ENCODE assay signal across 1 cellular context in genomic region chr7:16695621-16696237, GRCh38.
TF ChIP-seq lines count a peak whose summit lies in the region.

No MANE protein-coding gene starts in this region.

TF ChIP-seq in H1, 55 proteins besides CTCF, POLR2A, EP300 and RAD21:
- TF ChIP-seq NRF1 (IDR thresholded peaks at IDR 0.05; ENCODE audit: low read depth, low read length) (no peak), GTF2F1 (IDR thresholded peaks at IDR 0.05; ENCODE audit: borderline replicate concordance, low read depth, low read length) (no peak), SP4 (IDR thresholded peaks at IDR 0.05; ENCODE audit: low read length) (no peak), CTBP2 (IDR thresholded peaks at IDR 0.05; ENCODE audit: borderline replicate concordance, insufficient read depth, insufficient read length, low read length) (no peak), USF2 (IDR thresholded peaks at IDR 0.05; ENCODE audit: low read length) (no peak), TCF12 (IDR thresholded peaks at IDR 0.05; ENCODE audit: low read depth, low read length) (no peak), ATF2 (IDR thresholded peaks at IDR 0.05; ENCODE audit: low read length) (no peak), CBX5 (IDR thresholded peaks at IDR 0.05; ENCODE audit: low read depth, low read length) (no peak), HDAC6 (IDR thresholded peaks at IDR 0.05; ENCODE audit: low read depth, low read length) (no peak)
